In the genomic region with DNA sequence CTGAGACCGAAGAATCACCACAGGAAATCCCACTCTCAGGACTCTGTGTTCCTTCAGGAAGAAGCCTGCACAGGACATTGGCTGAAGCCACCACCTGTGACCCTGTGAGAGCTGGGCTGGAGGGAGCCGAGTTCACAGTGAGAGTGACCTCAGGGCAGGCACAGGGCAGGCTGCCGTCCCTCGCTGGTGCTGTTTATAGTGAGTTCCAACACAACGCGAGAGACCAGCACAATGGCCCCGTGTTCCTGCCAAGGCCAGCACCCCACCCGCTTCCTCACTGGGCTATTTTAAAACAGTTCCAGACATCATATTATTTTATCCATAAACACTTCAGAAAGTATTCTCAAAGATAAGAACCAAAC, we compare ENCODE assay signal across 1 cellular context.
TF ChIP-seq lines count a peak whose summit lies in the region.

No MANE protein-coding gene starts in this region.

TF ChIP-seq in SK-N-SH treated with all-trans-retinoic acid at 6 μM for 48 hours, 23 proteins besides CTCF, POLR2A, EP300 and RAD21 (continued from another document):
- TF ChIP-seq, protein P1, sequence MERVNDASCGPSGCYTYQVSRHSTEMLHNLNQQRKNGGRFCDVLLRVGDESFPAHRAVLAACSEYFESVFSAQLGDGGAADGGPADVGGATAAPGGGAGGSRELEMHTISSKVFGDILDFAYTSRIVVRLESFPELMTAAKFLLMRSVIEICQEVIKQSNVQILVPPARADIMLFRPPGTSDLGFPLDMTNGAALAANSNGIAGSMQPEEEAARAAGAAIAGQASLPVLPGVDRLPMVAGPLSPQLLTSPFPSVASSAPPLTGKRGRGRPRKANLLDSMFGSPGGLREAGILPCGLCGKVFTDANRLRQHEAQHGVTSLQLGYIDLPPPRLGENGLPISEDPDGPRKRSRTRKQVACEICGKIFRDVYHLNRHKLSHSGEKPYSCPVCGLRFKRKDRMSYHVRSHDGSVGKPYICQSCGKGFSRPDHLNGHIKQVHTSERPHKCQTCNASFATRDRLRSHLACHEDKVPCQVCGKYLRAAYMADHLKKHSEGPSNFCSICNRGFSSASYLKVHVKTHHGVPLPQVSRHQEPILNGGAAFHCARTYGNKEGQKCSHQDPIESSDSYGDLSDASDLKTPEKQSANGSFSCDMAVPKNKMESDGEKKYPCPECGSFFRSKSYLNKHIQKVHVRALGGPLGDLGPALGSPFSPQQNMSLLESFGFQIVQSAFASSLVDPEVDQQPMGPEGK (CRISPR knock-in tag; IDR thresholded peaks at IDR 0.05; ENCODE audit: borderline replicate concordance), result no peak
- TF ChIP-seq ZNF70 (CRISPR knock-in tag; IDR thresholded peaks at IDR 0.05) (no peak), ZFP30 (CRISPR knock-in tag; IDR thresholded peaks at IDR 0.05) (no peak)
